ENCODE assay signal across 28 cellular contexts in the genomic region with DNA sequence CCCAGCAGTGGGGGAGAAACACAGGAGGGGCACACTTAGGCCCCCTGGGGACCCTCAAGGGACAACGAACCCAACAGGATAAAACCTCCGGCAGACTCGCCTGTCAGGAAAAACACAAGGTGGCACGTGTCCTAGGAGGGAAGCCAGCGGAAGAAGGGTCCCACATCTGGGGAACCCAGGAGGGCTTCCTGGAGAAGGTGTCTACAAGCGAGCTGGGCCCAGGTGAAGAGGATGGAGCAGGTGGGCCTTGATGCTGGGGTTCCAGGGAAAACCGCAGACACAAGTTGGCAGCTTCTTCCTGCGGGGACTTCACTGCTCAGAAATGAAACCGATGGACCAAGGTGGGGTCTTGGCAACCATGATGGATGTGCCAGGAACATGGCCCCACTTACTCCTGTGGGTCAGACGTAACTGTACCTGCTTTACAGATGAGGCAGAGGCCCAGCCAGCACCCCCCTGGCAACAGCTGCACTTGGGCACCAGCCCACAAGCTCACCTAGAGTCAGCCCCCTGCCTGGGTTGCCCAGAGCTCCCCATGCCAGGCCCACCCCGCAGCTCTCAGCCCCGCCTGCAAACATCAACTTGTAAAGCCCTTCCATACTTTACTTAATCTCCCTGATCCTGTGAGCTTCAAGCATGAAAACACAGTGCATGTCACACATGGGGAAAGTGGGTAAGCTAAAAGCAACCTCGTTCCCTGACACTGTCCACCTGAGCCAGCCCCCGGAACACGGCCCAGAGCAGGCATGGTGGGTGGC.
DNase-seq lines count a peak whose midpoint lies in the region; ATAC-seq, FAIRE-seq and TF ChIP-seq lines count a peak whose summit lies in the region.
"Had no signal": no experiment of that assay in that cellular context is flagged by ENCODE, and none has a peak within 500 bp of the region (broad histone marks: within the 10 kb centered on the region; RNA-seq: fewer than 3 reads in every experiment).

No MANE protein-coding gene starts in this region.

- peak overlapping the region in 1 of 2 experiments; percentile 57; a peak in 1 of 6 replicates for H3K27ac ChIP-seq in A549
- peak overlapping the region; percentile 2; the same call in 1 of the 2 replicates for H3K27ac ChIP-seq in C4-2B
- no peak overlapping the region for H3K27ac ChIP-seq in K562 (ENCODE audit: extremely low read depth, low read depth, low read length)
- no peak overlapping the region for H3K27ac ChIP-seq in osteoblast (ENCODE audit: low read depth, low read length)
- H3K27ac ChIP-seq: esophagus squamous epithelium, foreskin keratinocyte, KMS-11, thyroid gland, vagina had no signal

- no peaks in the 10 kb centered on the region for H3K4me1 ChIP-seq in A549
- peaks cover 0 to 54% of the 10 kb centered on the region in 2 experiments; a peak in 2 of 5 replicates for H3K4me1 ChIP-seq in K562 (replicated peaks in 1 of 2; ENCODE audit: control insufficient read depth in 2 of 2, insufficient read depth in 2 of 2, low read length in 2 of 2)
- peaks cover 23% of the 10 kb centered on the region for H3K4me1 ChIP-seq in osteoblast (ENCODE audit: insufficient read depth, low read length)
- H3K4me1 ChIP-seq: foreskin keratinocyte, thyroid gland had no signal

- DNase-seq in A549 (ENCODE audit: low read depth in 1 of 2, low spot score in 1 of 2) = no peak
- no peak for DNase-seq in K562 (ENCODE audit: extremely low read depth in 1 of 4, low spot score in 3 of 4)
- DNase-seq in osteoblast (ENCODE audit: insufficient read length, low spot score, missing footprints) = peak; percentile 72
- DNase-seq in HK-2 (ENCODE audit: unreplicated experiment) = no peak
- no peak for DNase-seq in NCI-H146 treated with DMSO at 0.1 percent for 48 hours (lab: John Stamatoyannopoulos, UW; ENCODE audit: unreplicated experiment)
- DNase-seq: activated CD4-positive, alpha-beta memory T cell treated with anti-CD3 and anti-CD28 coated beads, Interleukin-2, amount 10 ng/mL, durations not matched to agents 7 days and 5 days; activated CD4-positive, CD25-positive, alpha-beta regulatory T cell treated with anti-CD3 and anti-CD28 coated beads, Interleukin-2, amount 50 U/mL, for 72 hours; activated CD8-positive, alpha-beta memory T cell treated with anti-CD3 and anti-CD28 coated beads, Interleukin-2, amount 50 U/mL, for 4 hours; activated naive CD4-positive, alpha-beta T cell treated with Interleukin-2 at 50 U/mL for 16 hours; esophagus squamous epithelium; foreskin keratinocyte; HFFc6; MM.1S; NCI-H1417; NCI-H2029 treated with DMSO at 0.1 percent for 48 hours; NCI-H524 treated with DMSO at 0.1 percent for 48 hours; NK-92 treated with Interleukin-12 subunit alpha and Interleukin-12 subunit beta, amount 100 ng/mL, for 24 hours; stimulated activated CD4-positive, alpha-beta T cell treated with anti-CD3 and anti-CD28 coated beads, Interleukin-2, amount 100 ng/mL, for 24 hours; thyroid gland had no signal

- H3K79me2 ChIP-seq in K562 (ENCODE audit: control insufficient read depth, insufficient read depth, low read length) (no peaks in the 10 kb centered on the region), osteoblast (ENCODE audit: insufficient read depth, low read length) (no peaks in the 10 kb centered on the region)

- in situ Hi-C loops in K562 (cut with MboI) = no loop called here

- CTCF ChIA-PET in A549 (lab: Yijun Ruan, JAX) (interaction anchor here (1.4 kb wide), 1 partner anchor 12 kb away, joined by 3 read pairs; no protein-coding TSS in a partner anchor), K562 (lab: Yijun Ruan, JAX; ENCODE audit: low intra/inter-chr PET ratio) (no interaction called here)

- H4K20me1 ChIP-seq in K562 (replicated peaks; ENCODE audit: control insufficient read depth, insufficient read depth, low read length) (no peaks in the 10 kb centered on the region), osteoblast (ENCODE audit: insufficient read depth, low read length) (peaks cover 4% of the 10 kb centered on the region)

- intact Hi-C loops in K562 (cut with micrococcal nuclease) = no loop called here

- TF ChIP-seq EP300 in A549 (IDR thresholded peaks at IDR 0.05) (no peak), K562 (IDR thresholded peaks at IDR 0.05; ENCODE audit: low read length) (no peak)

- no peak overlapping the region for H2AFZ ChIP-seq in K562 (ENCODE audit: low read depth, low read length)
- H2AFZ ChIP-seq in osteoblast (ENCODE audit: low read length) = no peak overlapping the region

- ATAC-seq in A549 (no peak), K562 (no peak), HG02970 (IDR thresholded peaks at IDR 0.05; ENCODE audit: low FRiP score, unreplicated experiment) (no peak)
- ATAC-seq: foreskin keratinocyte; naive thymus-derived CD8-positive, alpha-beta T cell; SK-N-SH treated with all-trans-retinoic acid at 6 μM for 48 hours had no signal

- H3K4me3 ChIP-seq in A549 = no peak overlapping the region
- no peak overlapping the region for H3K4me3 ChIP-seq in K562
- no peak overlapping the region for H3K4me3 ChIP-seq in osteoblast (ENCODE audit: insufficient read depth, low read length)
- H3K4me3 ChIP-seq: esophagus squamous epithelium, lung, smooth muscle cell, thyroid gland, vagina had no signal

- H3K9me3 ChIP-seq in A549 = no peaks in the 10 kb centered on the region
- no peaks in the 10 kb centered on the region for H3K9me3 ChIP-seq in K562 (replicated peaks; ENCODE audit: control insufficient read depth, insufficient read depth, low read depth, low read length)
- H3K9me3 ChIP-seq in osteoblast (ENCODE audit: low read depth, low read length) = no peaks in the 10 kb centered on the region
- H3K9me3 ChIP-seq: esophagus squamous epithelium, thyroid gland, vagina had no signal

- no peaks in the 10 kb centered on the region for H3K27me3 ChIP-seq in K562 (ENCODE audit: control insufficient read depth in 2 of 2, insufficient read depth in 2 of 2, low read length in 2 of 2)
- H3K27me3 ChIP-seq in osteoblast (ENCODE audit: insufficient read depth, low read length) = no peaks in the 10 kb centered on the region
- H3K27me3 ChIP-seq: esophagus squamous epithelium, foreskin keratinocyte, thyroid gland, vagina had no signal

- no peaks in the 10 kb centered on the region for H3K9me1 ChIP-seq in K562 (ENCODE audit: control insufficient read depth, insufficient read depth, low read length)

- TF ChIP-seq RAD21 in A549 (conservative IDR thresholded peaks at IDR 0.05 in 1 of 2, IDR thresholded peaks at IDR 0.05 in 1 of 2) (no peak), K562 (CRISPR knock-in tag; conservative IDR thresholded peaks at IDR 0.05 in 1 of 2, IDR thresholded peaks at IDR 0.05 in 1 of 2) (no peak)

- FAIRE-seq in A549 (lab: Jason Lieb, UNC) (no peak), K562 (lab: Jason Lieb, UNC) (no peak)
- FAIRE-seq: endometrium had no signal

- peak overlapping the region in 1 of 2 experiments; percentile 7; a peak in 1 of 4 replicates for H3K9ac ChIP-seq in K562 (ENCODE audit: insufficient read depth in 1 of 2, low read depth in 2 of 2, low read length in 2 of 2)
- H3K9ac ChIP-seq: KMS-11 had no signal

- POLR2A ChIA-PET in A549 (lab: Yijun Ruan, JAX) (no interaction called here), K562 (lab: Yijun Ruan, JAX) (interaction anchor here (0.6 to 1.6 kb wide), 5 partner anchors 9 to 459 kb away, joined by 3 to 9 read pairs (median 3); no protein-coding TSS in a partner anchor)

- peaks cover 6% of the 10 kb centered on the region; the same call in 1 of the 3 replicates for H3K36me3 ChIP-seq in K562 (ENCODE audit: control insufficient read depth, insufficient read depth, low read length)
- H3K36me3 ChIP-seq in osteoblast (ENCODE audit: insufficient read depth, low read length) = peaks cover 10% of the 10 kb centered on the region
- H3K36me3 ChIP-seq: vagina had no signal

- TF ChIP-seq POLR2A in A549 (IDR thresholded peaks at IDR 0.05; ENCODE audit: low read length) (no peak), K562 (conservative IDR thresholded peaks at IDR 0.05) (no peak)

- H3K4me2 ChIP-seq in A549 (no peak overlapping the region), K562 (ENCODE audit: insufficient read depth, low read length) (no peak overlapping the region), osteoblast (ENCODE audit: insufficient read depth, low read length) (no peak overlapping the region)
- H3K4me2 ChIP-seq: KMS-11, smooth muscle cell had no signal

- no TSS peak for BruUV-seq in K562 (replicated peaks; lab: Mats Ljungman, UMichigan)

- 93% methylated on average over 15 of the region's 15 CpGs for WGBS in A549 (ENCODE audit: missing lambda C conversion rate)
- WGBS in K562 (ENCODE audit: insufficient coverage, low coverage, missing lambda C conversion rate) = 93% methylated on average over 13 of the region's 15 CpGs

- no peak for TF ChIP-seq CTCF in A549 (IDR thresholded peaks at IDR 0.05)
- TF ChIP-seq CTCF in C4-2B (conservative IDR thresholded peaks at IDR 0.05) = no peak
- TF ChIP-seq CTCF in K562 (IDR thresholded peaks at IDR 0.05 in 2 of 3, conservative IDR thresholded peaks at IDR 0.05 in 1 of 3; ENCODE audit: insufficient read depth in 2 of 3, low read depth in 1 of 3, low read length in 3 of 3) = no peak
- no peak for TF ChIP-seq CTCF in osteoblast (IDR thresholded peaks at IDR 0.05; ENCODE audit: extremely low read depth, low read depth, low read length)

TF ChIP-seq in K562, 482 proteins besides CTCF, POLR2A, EP300 and RAD21:
- TF ChIP-seq ZFP36 (IDR thresholded peaks at IDR 0.05; ENCODE audit: low read depth, low read length, partially characterized antibody) = peak; percentile 93
- TF ChIP-seq, protein P1, sequence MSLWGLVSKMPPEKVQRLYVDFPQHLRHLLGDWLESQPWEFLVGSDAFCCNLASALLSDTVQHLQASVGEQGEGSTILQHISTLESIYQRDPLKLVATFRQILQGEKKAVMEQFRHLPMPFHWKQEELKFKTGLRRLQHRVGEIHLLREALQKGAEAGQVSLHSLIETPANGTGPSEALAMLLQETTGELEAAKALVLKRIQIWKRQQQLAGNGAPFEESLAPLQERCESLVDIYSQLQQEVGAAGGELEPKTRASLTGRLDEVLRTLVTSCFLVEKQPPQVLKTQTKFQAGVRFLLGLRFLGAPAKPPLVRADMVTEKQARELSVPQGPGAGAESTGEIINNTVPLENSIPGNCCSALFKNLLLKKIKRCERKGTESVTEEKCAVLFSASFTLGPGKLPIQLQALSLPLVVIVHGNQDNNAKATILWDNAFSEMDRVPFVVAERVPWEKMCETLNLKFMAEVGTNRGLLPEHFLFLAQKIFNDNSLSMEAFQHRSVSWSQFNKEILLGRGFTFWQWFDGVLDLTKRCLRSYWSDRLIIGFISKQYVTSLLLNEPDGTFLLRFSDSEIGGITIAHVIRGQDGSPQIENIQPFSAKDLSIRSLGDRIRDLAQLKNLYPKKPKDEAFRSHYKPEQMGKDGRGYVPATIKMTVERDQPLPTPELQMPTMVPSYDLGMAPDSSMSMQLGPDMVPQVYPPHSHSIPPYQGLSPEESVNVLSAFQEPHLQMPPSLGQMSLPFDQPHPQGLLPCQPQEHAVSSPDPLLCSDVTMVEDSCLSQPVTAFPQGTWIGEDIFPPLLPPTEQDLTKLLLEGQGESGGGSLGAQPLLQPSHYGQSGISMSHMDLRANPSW (CRISPR knock-in tag; IDR thresholded peaks at IDR 0.05) = no peak
- no peak for TF ChIP-seq RUNX1 (IDR thresholded peaks at IDR 0.05; ENCODE audit: low read depth)
